ENCODE assay signal across 21 cellular contexts in genomic region chr2:207236156-207236935, GRCh38.
DNase-seq lines count a peak whose midpoint lies in the region; ATAC-seq and TF ChIP-seq lines count a peak whose summit lies in the region.
"Had no signal": no experiment of that assay in that cellular context is flagged by ENCODE, and none has a peak within 500 bp of the region (broad histone marks: within the 10 kb centered on the region; RNA-seq: fewer than 3 reads in every experiment).

No MANE protein-coding gene starts in this region.

- in situ Hi-C loops in HAP-1 (cut with MboI; ENCODE audit: low sequenced_read_pairs), result no loop called here

- H3K9me3 ChIP-seq in HAP-1 (no peaks in the 10 kb centered on the region), gastroesophageal sphincter (no peaks in the 10 kb centered on the region)
- H3K9me3 ChIP-seq: pancreas, SJCRH30, suprapubic skin, vagina had no signal

- H3K36me3 ChIP-seq in HAP-1 (replicated peaks), result no peaks in the 10 kb centered on the region
- no peaks in the 10 kb centered on the region for H3K36me3 ChIP-seq in gastroesophageal sphincter
- H3K36me3 ChIP-seq: pancreas, SJCRH30, suprapubic skin, vagina had no signal

- ATAC-seq in gastroesophageal sphincter (peak; percentile 52), HG03159 (IDR thresholded peaks at IDR 0.05; ENCODE audit: unreplicated experiment) (no peak)
- ATAC-seq: K562, natural killer cell had no signal

- H3K27ac ChIP-seq in gastroesophageal sphincter, result no peak overlapping the region
- H3K27ac ChIP-seq: pancreas, PC-9, SJCRH30, suprapubic skin, vagina, VCaP had no signal

- TF ChIP-seq EP300 in gastroesophageal sphincter (IDR thresholded peaks at IDR 0.05), result no peak

- no peak for TF ChIP-seq POLR2A in gastroesophageal sphincter (IDR thresholded peaks at IDR 0.05)

- 82 to 100% methylated on average over 1 to 2 of the region's 2 CpGs for WGBS in gastroesophageal sphincter (ENCODE audit: low coverage in 1 of 2), 2 donors

- H3K4me1 ChIP-seq in HAP-1, result peaks cover 8% of the 10 kb centered on the region
- peaks cover 9 to 27% (median 12%) of the 10 kb centered on the region in 3 donors for H3K4me1 ChIP-seq in gastroesophageal sphincter
- H3K4me1 ChIP-seq: pancreas had no signal

- H3K27me3 ChIP-seq in HAP-1 (ENCODE audit: low read depth) (no peaks in the 10 kb centered on the region), gastroesophageal sphincter (no peaks in the 10 kb centered on the region)
- H3K27me3 ChIP-seq: pancreas, SJCRH30, suprapubic skin, vagina had no signal

- DNase-seq in HAP-1 (ENCODE audit: low spot score in 2 of 2) (peak; percentile 33 to 70), NOMO-1 treated with DMSO at 0.1 percent for 48 hours (lab: John Stamatoyannopoulos, UW; ENCODE audit: unreplicated experiment) (peak; percentile 34), pulmonary artery endothelial cell (ENCODE audit: low read depth, low spot score) (peak; percentile 53), islet precursor cell (no peak), NCI-H2171 (lab: John Stamatoyannopoulos, UW) (no peak)
- DNase-seq: activated CD4-positive, alpha-beta T cell treated with anti-CD3 and anti-CD28 coated beads, Interleukin-2, amount 10 ng/mL, durations not matched to agents 24 days and 14 days; activated naive CD8-positive, alpha-beta T cell treated with anti-CD3 and anti-CD28 coated beads, Interleukin-2, amount 10 ng/mL, durations not matched to agents 7 days and 5 days; GF-D8; MM.1S; natural killer cell; NCI-H187 treated with DMSO at 0.1 percent for 48 hours; NCI-H748 treated with DMSO at 0.1 percent for 48 hours; pancreas; PC-9; SJCRH30 had no signal

- no peak for TF ChIP-seq CTCF in gastroesophageal sphincter (IDR thresholded peaks at IDR 0.05)

- H3K4me3 ChIP-seq in HAP-1 (no peak overlapping the region), gastroesophageal sphincter (no peak overlapping the region)
- H3K4me3 ChIP-seq: K562, pancreas, PC-9, SJCRH30, suprapubic skin, vagina had no signal

Comparison
In these comparisons a context has a peak if more than half of its experiments do, and no peak if none do; other contexts are left out.
1. DNase-seq: peak in HAP-1 (2 of 2), NOMO-1 treated with DMSO at 0.1 percent for 48 hours (single experiment) and pulmonary artery endothelial cell (single experiment); none in islet precursor cell (single experiment) and NCI-H2171 (single experiment).